20 cellular contexts compared by ENCODE assay signal in the genomic region with DNA sequence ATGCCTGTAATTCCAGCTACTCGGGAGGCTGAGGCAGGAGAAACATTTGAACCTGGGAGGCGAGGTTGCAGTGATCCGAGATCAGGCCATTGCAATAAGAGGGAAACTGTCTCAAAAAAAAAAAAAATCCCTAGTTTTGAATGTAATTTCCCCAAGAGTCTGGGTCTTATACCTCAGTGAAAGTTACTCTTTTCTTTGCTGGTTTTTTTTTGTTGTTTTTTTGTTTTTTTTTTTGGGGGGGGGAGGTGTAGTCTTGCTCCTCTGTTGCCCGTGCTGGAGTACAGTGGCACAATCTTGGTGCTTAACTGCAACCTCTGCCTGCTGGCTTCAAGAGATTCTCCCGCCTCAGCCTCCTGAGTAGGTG.
"Had no signal": no experiment of that assay in that cellular context is flagged by ENCODE, and none has a peak within 500 bp of the region (broad histone marks: within the 10 kb centered on the region; RNA-seq: fewer than 3 reads in every experiment).

No MANE protein-coding gene starts in this region.

- H3K36me3 ChIP-seq: heart right ventricle, vagina, WERI-Rb-1 had no signal

- H3K27me3 Mint-ChIP-seq: activated naive CD8-positive, alpha-beta T cell; dendritic cell treated with granulocyte-macrophage colony-stimulating factor and Interleukin-4, amounts not matched to agents 40 ng/mL and 50 ng/mL, for 4 days; stimulated activated naive CD8-positive, alpha-beta T cell treated with anti-CD3 and anti-CD28 coated beads, Interleukin-15, Interleukin-2, amounts not matched to agents 100 ng/mL and 50 ng/mL, for 24 hours had no signal

- DNase-seq: activated CD4-positive, alpha-beta T cell treated with anti-CD3 and anti-CD28 coated beads, Interleukin-2, amount 50 U/mL, for 4 hours; effector CD8-positive, alpha-beta T cell; heart right ventricle; immature natural killer cell; left ventricle myocardium superior; mesenchymal stem cell; nephron progenitor cell; nucleus accumbens; posterior cingulate gyrus; retina; stimulated activated CD4-positive, alpha-beta T cell treated with anti-CD3 and anti-CD28 coated beads, Interleukin-12 subunit alpha, Interleukin-12 subunit beta, amount 100 ng/mL, for 4 hours; stimulated activated CD4-positive, alpha-beta T cell treated with anti-CD3 and anti-CD28 coated beads, Interleukin-1b, Interleukin-23, amount 100 ng/mL, for 48 hours; trophoblast cell; WERI-Rb-1 had no signal

- H3K27ac Mint-ChIP-seq: dendritic cell treated with granulocyte-macrophage colony-stimulating factor and Interleukin-4, amounts not matched to agents 40 ng/mL and 50 ng/mL, for 4 days; stimulated activated naive CD8-positive, alpha-beta T cell treated with anti-CD3 and anti-CD28 coated beads, Interleukin-15, Interleukin-2, amounts not matched to agents 100 ng/mL and 50 ng/mL, for 24 hours had no signal

- H3K9me3 ChIP-seq: heart right ventricle, vagina had no signal

- H3K4me3 Mint-ChIP-seq: dendritic cell treated with granulocyte-macrophage colony-stimulating factor and Interleukin-4, amounts not matched to agents 40 ng/mL and 50 ng/mL, for 4 days; immature natural killer cell; nephron progenitor cell; stimulated activated naive CD8-positive, alpha-beta T cell treated with anti-CD3 and anti-CD28 coated beads, Interleukin-15, Interleukin-2, amounts not matched to agents 100 ng/mL and 50 ng/mL, for 24 hours had no signal

- H3K9me3 Mint-ChIP-seq: activated T-helper 2 cell treated with anti-CD3 and anti-CD28 coated beads, Interferon-gamma antibody, Interleukin-2, Interleukin-4, amounts not matched to agents 10 μg/mL and 5 μg/mL and 100 μg/mL, durations not matched to agents 14 hours and 24 hours and 36 hours; dendritic cell treated with granulocyte-macrophage colony-stimulating factor and Interleukin-4, amounts not matched to agents 40 ng/mL and 50 ng/mL, for 4 days; immature natural killer cell; stimulated activated naive CD8-positive, alpha-beta T cell treated with anti-CD3 and anti-CD28 coated beads, Interleukin-15, Interleukin-2, amounts not matched to agents 100 ng/mL and 50 ng/mL, for 24 hours had no signal

- ATAC-seq: esophagus mucosa, heart right ventricle, left ventricle myocardium superior had no signal

- H3K4me3 ChIP-seq: heart right ventricle, vagina had no signal

- H3K27ac ChIP-seq: heart right ventricle, vagina, WERI-Rb-1 had no signal

- H3K27me3 ChIP-seq: heart right ventricle, vagina had no signal

- H3K36me3 Mint-ChIP-seq: immature natural killer cell had no signal
